In the genomic region with DNA sequence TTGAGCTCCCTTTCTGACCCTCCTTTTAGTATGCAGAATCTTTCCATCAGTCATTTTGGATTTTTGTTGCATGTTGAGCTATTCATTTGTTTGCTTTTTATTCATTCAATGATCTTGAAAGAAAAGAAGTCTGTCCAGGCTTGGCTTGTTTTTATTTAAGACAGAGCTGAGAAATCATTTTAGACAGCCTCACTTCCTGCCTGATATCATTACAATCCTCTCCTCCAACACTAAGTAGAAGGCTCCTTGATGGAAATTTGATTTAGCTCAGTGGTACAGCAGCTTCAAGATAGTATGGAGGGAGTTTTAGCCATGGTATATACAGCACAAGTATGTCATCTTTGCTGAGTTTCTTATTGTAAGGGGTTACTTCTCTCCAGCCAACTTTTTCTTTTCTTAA, we compare ENCODE assay signal across 15 cellular contexts. TPM values are rescaled to one million over a fixed set of nuclear protein-coding genes. Genes with fewer than 3 reads are reported as not detected.
DNase-seq lines count a peak whose midpoint lies in the region; ATAC-seq, FAIRE-seq and TF ChIP-seq lines count a peak whose summit lies in the region.
"Had no signal": no experiment of that assay in that cellular context is flagged by ENCODE, and none has a peak within 500 bp of the region (broad histone marks: within the 10 kb centered on the region; RNA-seq: fewer than 3 reads in every experiment).

No MANE protein-coding gene starts in this region.

- intact Hi-C loops in endothelial cell of umbilical vein (cut with micrococcal nuclease), result no loop called here

- dilution Hi-C loops in endothelial cell of umbilical vein (cut with MboI; ENCODE audit: extremely low pct_ligation_motif_present, low sequenced_read_pairs), result no loop called here

- no peak for DNase-seq in activated naive CD4-positive, alpha-beta T cell treated with Interleukin-2 at 50 U/mL for 16 hours
- peak; percentile 53 for DNase-seq in endothelial cell of umbilical vein (ENCODE audit: low read depth, low spot score)
- DNase-seq in upper lobe of left lung, result no peak
- DNase-seq in MG63, result no peak
- DNase-seq in GM10266 (ENCODE audit: extremely low spot score), result no peak
- DNase-seq: 8988T, kidney glomerular epithelial cell, NCI-H1417, NCI-H774, posterior cingulate gyrus had no signal

- CTCF ChIA-PET in endothelial cell of umbilical vein (lab: Charles Lee), result interaction anchor here (0.7 to 2.2 kb wide), 17 partner anchors 9 to 232 kb away, joined by 3 to 16 read pairs (median 5); partner anchors contain the start of gene MBNL2

- peak overlapping the region; percentile 13 for H3K4me2 ChIP-seq in endothelial cell of umbilical vein (ENCODE audit: insufficient read depth, low read length)
- H3K4me2 ChIP-seq: GM23338 had no signal

- H3K36me3 Mint-ChIP-seq in activated naive CD4-positive, alpha-beta T cell treated with anti-CD3 and anti-CD28 coated beads, Interleukin-2, amount 50 U/mL, for 24 hours, result peaks cover 6% of the 10 kb centered on the region

- no peaks in the 10 kb centered on the region for H3K9me3 ChIP-seq in endothelial cell of umbilical vein (replicated peaks; ENCODE audit: control insufficient read depth, insufficient read depth, low read length)
- no peaks in the 10 kb centered on the region for H3K9me3 ChIP-seq in muscle layer of colon (ENCODE audit: low read length)
- no peaks in the 10 kb centered on the region for H3K9me3 ChIP-seq in upper lobe of left lung
- no peaks in the 10 kb centered on the region for H3K9me3 ChIP-seq in MG63

- H3K27ac Mint-ChIP-seq in activated naive CD4-positive, alpha-beta T cell treated with anti-CD3 and anti-CD28 coated beads, Interleukin-2, amount 50 U/mL, for 24 hours, result peak overlapping the region; percentile 47
- H3K27ac Mint-ChIP-seq: activated T-helper 2 cell treated with anti-CD3 and anti-CD28 coated beads, Interferon-gamma antibody, Interleukin-2, Interleukin-4, amounts not matched to agents 10 μg/mL and 5 μg/mL and 100 μg/mL, durations not matched to agents 14 hours and 24 hours and 36 hours; GM23338 had no signal

- H3K9ac ChIP-seq in endothelial cell of umbilical vein (replicated peaks; ENCODE audit: extremely low read depth, insufficient read depth, low read length) (no peak overlapping the region), muscle layer of colon (ENCODE audit: low read length) (no peak overlapping the region)

- H3K27ac ChIP-seq in endothelial cell of umbilical vein (ENCODE audit: insufficient read depth, low read depth, low read length) (peak overlapping the region; percentile 22), muscle layer of colon (ENCODE audit: low read depth, low read length) (peak overlapping the region; percentile 5), upper lobe of left lung (peak overlapping the region; percentile 0 to 80 (median 41))

- H3K4me3 ChIP-seq in endothelial cell of umbilical vein (replicated peaks in 1 of 3; ENCODE audit: insufficient read depth in 1 of 3, low read depth in 1 of 3, low read length in 3 of 3), result no peak overlapping the region
- no peak overlapping the region for H3K4me3 ChIP-seq in muscle layer of colon (ENCODE audit: low read depth in 1 of 2, low read length in 2 of 2)
- no peak overlapping the region for H3K4me3 ChIP-seq in upper lobe of left lung
- H3K4me3 ChIP-seq in MG63, result no peak overlapping the region
- H3K4me3 ChIP-seq: GM23338 had no signal

- TF ChIP-seq CTCF in endothelial cell of umbilical vein (IDR thresholded peaks at IDR 0.05; ENCODE audit: extremely low read depth in 1 of 2, insufficient read depth in 1 of 2, low read depth in 1 of 2, low read length in 2 of 2) (no peak), upper lobe of left lung (IDR thresholded peaks at IDR 0.05) (no peak), GM10266 (IDR thresholded peaks at IDR 0.05; ENCODE audit: control insufficient read depth, insufficient read depth, low read depth, missing control alignments) (no peak)

- H3K4me1 ChIP-seq in endothelial cell of umbilical vein (ENCODE audit: control insufficient read depth, extremely low read depth, insufficient read depth, low read length), result peaks cover 63% of the 10 kb centered on the region
- peaks cover 47% of the 10 kb centered on the region for H3K4me1 ChIP-seq in muscle layer of colon (ENCODE audit: insufficient read depth, low read length)
- H3K4me1 ChIP-seq in upper lobe of left lung, result peaks cover 35 to 64% (median 41%) of the 10 kb centered on the region in 4 donors

- no peak for ATAC-seq in upper lobe of left lung (ENCODE audit: low FRiP score in 2 of 2)
- ATAC-seq in GM18520 (IDR thresholded peaks at IDR 0.05; ENCODE audit: unreplicated experiment), result no peak
- ATAC-seq: GM23338 had no signal

- H3K9me1 ChIP-seq in endothelial cell of umbilical vein (replicated peaks; ENCODE audit: control insufficient read depth, extremely low read depth, insufficient read depth, low read length), result no peaks in the 10 kb centered on the region

- no peak overlapping the region for H3K4me3 Mint-ChIP-seq in activated naive CD4-positive, alpha-beta T cell treated with anti-CD3 and anti-CD28 coated beads, Interleukin-2, amount 50 U/mL, for 24 hours
- H3K4me3 Mint-ChIP-seq: GM23338 had no signal

- no peak for TF ChIP-seq EP300 in upper lobe of left lung (IDR thresholded peaks at IDR 0.05)

- peaks cover 25% of the 10 kb centered on the region for H3K4me1 Mint-ChIP-seq in activated naive CD4-positive, alpha-beta T cell treated with anti-CD3 and anti-CD28 coated beads, Interleukin-2, amount 50 U/mL, for 24 hours

- H3K27me3 ChIP-seq in endothelial cell of umbilical vein (ENCODE audit: control insufficient read depth in 2 of 2, insufficient read depth in 2 of 2, low read length in 2 of 2) (no peaks in the 10 kb centered on the region), muscle layer of colon (ENCODE audit: control insufficient read depth in 1 of 2, insufficient read depth in 2 of 2, low read length in 2 of 2) (no peaks in the 10 kb centered on the region), upper lobe of left lung (no peaks in the 10 kb centered on the region), MG63 (no peaks in the 10 kb centered on the region)

- no peaks in the 10 kb centered on the region for H3K9me3 Mint-ChIP-seq in activated naive CD4-positive, alpha-beta T cell treated with anti-CD3 and anti-CD28 coated beads, Interleukin-2, amount 50 U/mL, for 24 hours
- H3K9me3 Mint-ChIP-seq: activated T-helper 2 cell treated with anti-CD3 and anti-CD28 coated beads, Interferon-gamma antibody, Interleukin-2, Interleukin-4, amounts not matched to agents 10 μg/mL and 5 μg/mL and 100 μg/mL, durations not matched to agents 14 hours and 24 hours and 36 hours; GM23338 had no signal

- FAIRE-seq in endothelial cell of umbilical vein (lab: Jason Lieb, UNC), result peak; percentile 18

- H4K20me1 ChIP-seq in endothelial cell of umbilical vein (replicated peaks; ENCODE audit: control insufficient read depth, extremely low read depth, insufficient read depth, low read length), result no peaks in the 10 kb centered on the region

- no peak for TF ChIP-seq POLR2A in endothelial cell of umbilical vein (IDR thresholded peaks at IDR 0.05; ENCODE audit: low read depth, low read length)
- TF ChIP-seq POLR2A in upper lobe of left lung (IDR thresholded peaks at IDR 0.05), result no peak

- no TSS peak for BruUV-seq in endothelial cell of umbilical vein (replicated peaks; lab: Mats Ljungman, UMichigan)

- H3K36me3 ChIP-seq in endothelial cell of umbilical vein (ENCODE audit: control insufficient read depth in 2 of 2, extremely low read depth in 1 of 2, insufficient read depth in 2 of 2, low read length in 2 of 2), result no peaks in the 10 kb centered on the region
- H3K36me3 ChIP-seq in muscle layer of colon (ENCODE audit: insufficient read depth, low read length), result no peaks in the 10 kb centered on the region
- H3K36me3 ChIP-seq in upper lobe of left lung, result no peaks in the 10 kb centered on the region
- H3K36me3 ChIP-seq in MG63, result peaks cover 12% of the 10 kb centered on the region; the same call in 1 of the 2 replicates

- H3K79me2 ChIP-seq in endothelial cell of umbilical vein (ENCODE audit: control insufficient read depth, insufficient read depth, low read length), result peaks cover 81% of the 10 kb centered on the region

- no peak overlapping the region for H2AFZ ChIP-seq in endothelial cell of umbilical vein (ENCODE audit: low read depth, low read length)
- H2AFZ ChIP-seq: GM23338 had no signal

- POLR2A ChIA-PET in endothelial cell of umbilical vein (lab: Charles Lee), result interaction anchor here (0.7 to 1.1 kb wide), 3 partner anchors 9 to 22 kb away, joined by 3 to 4 read pairs (median 3); no protein-coding TSS in a partner anchor

- no peaks in the 10 kb centered on the region for H3K27me3 Mint-ChIP-seq in activated naive CD4-positive, alpha-beta T cell treated with anti-CD3 and anti-CD28 coated beads, Interleukin-2, amount 50 U/mL, for 24 hours

TF ChIP-seq in endothelial cell of umbilical vein, 7 proteins besides CTCF, POLR2A, EP300 and RAD21:
- TF ChIP-seq, protein P1, sequence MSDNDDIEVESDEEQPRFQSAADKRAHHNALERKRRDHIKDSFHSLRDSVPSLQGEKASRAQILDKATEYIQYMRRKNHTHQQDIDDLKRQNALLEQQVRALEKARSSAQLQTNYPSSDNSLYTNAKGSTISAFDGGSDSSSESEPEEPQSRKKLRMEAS (IDR thresholded peaks at IDR 0.05; ENCODE audit: insufficient read depth, insufficient read length), result no peak
- TF ChIP-seq EZH2 (IDR thresholded peaks at IDR 0.05; ENCODE audit: borderline replicate concordance, low read depth, low read length, severe bottlenecking) (no peak), JUN (IDR thresholded peaks at IDR 0.05; ENCODE audit: borderline replicate concordance, insufficient read depth, insufficient read length, low read depth) (no peak), FOS (IDR thresholded peaks at IDR 0.05; ENCODE audit: borderline replicate concordance, insufficient read depth, low read length) (no peak), GATA2 (IDR thresholded peaks at IDR 0.05; ENCODE audit: insufficient read depth, insufficient read length, low read depth, low read length) (no peak), POLR2AphosphoS5 (IDR thresholded peaks at IDR 0.05; ENCODE audit: insufficient read depth, low read depth, low read length) (no peak), MYC (IDR thresholded peaks at IDR 0.05; ENCODE audit: low read depth, low read length) (no peak)

RNA-seq across cellular contexts. Expression of gene MBNL2, which starts 28.4 kb away (rescaled TPM):
- total RNA-seq in endothelial cell of umbilical vein (75.6 and 76.5 TPM in 2 replicates), upper lobe of left lung (10 to 100 TPM; 40.9 to 78.4 (median 51.3) TPM)
- polyA plus RNA-seq in endothelial cell of umbilical vein, result 23.2 and 32.9 TPM in 2 replicates
- polyA plus RNA-seq in endothelial cell of umbilical vein (2011; cell fraction: cytosol; rRNA removed), result 28.8 and 30.4 TPM in 2 replicates
- 49.5 and 54.3 TPM in 2 replicates for polyA plus RNA-seq in endothelial cell of umbilical vein (2011; cell fraction: nucleus; rRNA removed)
- polyA plus RNA-seq in endothelial cell of umbilical vein (2012), result 57.3 and 67.5 TPM in 2 replicates
- 99.8 and 107 TPM in 2 replicates for polyA minus RNA-seq in endothelial cell of umbilical vein
- polyA minus RNA-seq in endothelial cell of umbilical vein (2011; cell fraction: cytosol; rRNA and poly(A)+ RNA removed), result 27.8 TPM
- polyA minus RNA-seq in endothelial cell of umbilical vein (2011; cell fraction: nucleus; rRNA and poly(A)+ RNA removed), result 148 and 189 TPM in 2 replicates
- 28.6 and 37.7 TPM in 2 replicates for total RNA-seq in MG63 (2014; rRNA removed; shearing (Covaris generic); ENCODE audit: low replicate concordance)
